ENCODE assay signal across 8 cellular contexts in the genomic region with DNA sequence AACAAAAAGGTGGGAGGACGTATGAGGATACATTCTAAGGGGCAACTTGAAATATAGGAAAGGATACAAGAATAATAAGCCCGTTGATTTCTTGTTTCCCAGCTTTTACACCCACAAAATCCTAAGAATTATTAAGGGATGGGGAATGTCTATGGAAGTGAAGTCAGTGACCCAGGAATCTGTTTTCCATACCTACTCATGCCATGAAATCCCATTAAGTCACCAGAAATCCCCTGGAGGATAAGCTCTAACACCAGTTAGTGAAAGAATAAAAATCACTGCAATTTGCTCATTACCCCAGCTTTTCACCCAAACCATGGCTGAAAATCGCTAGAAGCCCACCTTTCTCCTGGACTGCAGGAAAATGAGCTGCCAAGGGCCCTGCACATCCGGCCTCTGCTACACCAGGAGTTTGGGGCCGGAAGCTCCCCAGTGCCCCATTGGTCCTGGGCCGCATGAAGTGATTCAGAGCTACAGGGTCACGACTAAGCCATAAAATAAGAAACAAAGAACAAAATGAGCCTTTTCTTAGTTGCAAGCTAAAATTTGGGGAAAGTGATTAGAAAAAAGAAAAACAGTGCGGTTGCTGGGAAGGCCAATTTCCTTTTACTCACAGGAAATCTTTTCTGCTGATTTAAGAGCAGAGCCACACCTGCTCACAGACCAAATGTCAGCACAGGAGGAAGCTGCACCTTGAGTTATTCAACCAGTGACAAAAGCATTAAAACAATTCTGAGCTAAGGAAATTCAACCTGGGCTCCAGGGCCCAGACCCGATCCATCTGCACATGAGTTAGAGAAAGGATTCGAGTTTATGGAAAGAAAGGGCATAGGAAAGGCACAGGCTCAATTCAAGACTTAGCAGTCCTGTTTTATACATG. TPM values are rescaled to one million over a fixed set of nuclear protein-coding genes. Genes with fewer than 3 reads are reported as not detected.
A peak's percentile ranks its signal among the peaks of the same experiment; 100 is the strongest.
DNase-seq lines count a peak whose midpoint lies in the region; ATAC-seq and TF ChIP-seq lines count a peak whose summit lies in the region.

No MANE protein-coding gene starts in this region.

- H3K9me3 ChIP-seq in thoracic aorta = no peaks in the 10 kb centered on the region
- H3K9me3 ChIP-seq in BE2C = no peaks in the 10 kb centered on the region
- no peaks in the 10 kb centered on the region for H3K9me3 ChIP-seq in prostate gland

- intact Hi-C loops in prostate gland (cut with DNase I) = loop anchor here (5.0 kb wide), 1 partner anchor 55 kb away; no protein-coding TSS in a partner anchor

- no peaks in the 10 kb centered on the region for H3K27me3 ChIP-seq in thoracic aorta (replicated peaks; ENCODE audit: insufficient read depth)
- no peaks in the 10 kb centered on the region for H3K27me3 ChIP-seq in BE2C
- H3K27me3 ChIP-seq in prostate gland (replicated peaks; ENCODE audit: insufficient read depth) = no peaks in the 10 kb centered on the region

- no peaks in the 10 kb centered on the region for H3K27me3 Mint-ChIP-seq in activated T-cell treated with anti-CD3 and anti-CD28 coated beads, Interleukin-2, amount 50 U/mL, for 24 hours
- no peaks in the 10 kb centered on the region for H3K27me3 Mint-ChIP-seq in activated naive CD8-positive, alpha-beta T cell

- H3K36me3 Mint-ChIP-seq in activated T-cell treated with anti-CD3 and anti-CD28 coated beads, Interleukin-2, amount 50 U/mL, for 24 hours (ENCODE audit: low read depth) = peaks cover 11% of the 10 kb centered on the region
- H3K36me3 Mint-ChIP-seq in activated naive CD8-positive, alpha-beta T cell = peaks cover 8% of the 10 kb centered on the region

- peaks cover 68% of the 10 kb centered on the region for H3K4me1 Mint-ChIP-seq in activated T-cell treated with anti-CD3 and anti-CD28 coated beads, Interleukin-2, amount 50 U/mL, for 24 hours (ENCODE audit: low read depth)
- peaks cover 47% of the 10 kb centered on the region for H3K4me1 Mint-ChIP-seq in activated naive CD8-positive, alpha-beta T cell (ENCODE audit: low read depth)

- H3K9me3 Mint-ChIP-seq in activated T-cell treated with anti-CD3 and anti-CD28 coated beads, Interleukin-2, amount 50 U/mL, for 24 hours = peaks cover 3% of the 10 kb centered on the region
- no peaks in the 10 kb centered on the region for H3K9me3 Mint-ChIP-seq in activated naive CD8-positive, alpha-beta T cell (ENCODE audit: low read depth)

- no peak for TF ChIP-seq CTCF in thoracic aorta (IDR thresholded peaks at IDR 0.05)
- TF ChIP-seq CTCF in GM10266 (IDR thresholded peaks at IDR 0.05; ENCODE audit: control insufficient read depth, insufficient read depth, low read depth, missing control alignments) = no peak
- TF ChIP-seq CTCF in BE2C (IDR thresholded peaks at IDR 0.05; ENCODE audit: low read depth, low read length) = no peak
- no peak for TF ChIP-seq CTCF in prostate gland (IDR thresholded peaks at IDR 0.05)

- no peak for TF ChIP-seq POLR2A in prostate gland (IDR thresholded peaks at IDR 0.05)

- H3K27ac ChIP-seq in thoracic aorta (peak overlapping the region; percentile 92 to 94), prostate gland (no peak overlapping the region)

- H3K27ac Mint-ChIP-seq in activated T-cell treated with anti-CD3 and anti-CD28 coated beads, Interleukin-2, amount 50 U/mL, for 24 hours = peak overlapping the region; percentile 87
- H3K27ac Mint-ChIP-seq in activated naive CD8-positive, alpha-beta T cell = peak overlapping the region; percentile 86

- H3K36me3 ChIP-seq in thoracic aorta (no peaks in the 10 kb centered on the region), BE2C (no peaks in the 10 kb centered on the region), prostate gland (no peaks in the 10 kb centered on the region)

- no peak for DNase-seq in activated T-cell treated with anti-CD3 and anti-CD28 coated beads, Interleukin-2, amount 50 U/mL, for 24 hours
- DNase-seq in activated T-cell treated with anti-CD3 and anti-CD28 coated beads for 4 hours (no peak), left kidney (ENCODE audit: low read depth, low spot score) (peak; percentile 41), thoracic aorta (ENCODE audit: low spot score) (no peak), GM10266 (ENCODE audit: extremely low spot score) (no peak), BE2C (no peak), prostate gland (ENCODE audit: low spot score) (no peak)

- 78% methylated on average over 10 of the region's 10 CpGs for WGBS in prostate gland

- peaks cover 60 to 94% of the 10 kb centered on the region in 2 donors for H3K4me1 ChIP-seq in thoracic aorta (ENCODE audit: control insufficient read depth in 1 of 2, low read depth in 2 of 2)
- H3K4me1 ChIP-seq in BE2C = no peaks in the 10 kb centered on the region
- no peaks in the 10 kb centered on the region for H3K4me1 ChIP-seq in prostate gland (replicated peaks)

- no peak for ATAC-seq in thoracic aorta (ENCODE audit: insufficient number of reproducible peaks, low FRiP score, low read depth)

- no peak overlapping the region for H3K4me3 ChIP-seq in thoracic aorta
- no peak overlapping the region for H3K4me3 ChIP-seq in BE2C (ENCODE audit: low read depth, low read length)
- no peak overlapping the region for H3K4me3 ChIP-seq in prostate gland

- peak overlapping the region; percentile 23 for H3K4me3 Mint-ChIP-seq in activated T-cell treated with anti-CD3 and anti-CD28 coated beads, Interleukin-2, amount 50 U/mL, for 24 hours
- peak overlapping the region; percentile 31 for H3K4me3 Mint-ChIP-seq in activated naive CD8-positive, alpha-beta T cell

RNA-seq across cellular contexts. Expression of a gene that starts 40.3 kb away (rescaled TPM):
- total RNA-seq in thoracic aorta (10 to 100 TPM; 49.4 to 68.5 TPM), prostate gland (10 to 100 TPM; 54.4 to 72.7 TPM)
- 5.3 TPM for polyA plus RNA-seq in BE2C (2012; ENCODE audit: insufficient read depth, insufficient read length, low read depth)

Comparison
In these comparisons a context has a peak if more than half of its experiments do, and no peak if none do; other contexts are left out.
1. H3K27ac ChIP-seq: peak in thoracic aorta (2 of 2); none in prostate gland (0 of 2).